13 cellular contexts compared by ENCODE assay signal in genomic region chr4:142696334-142697122, GRCh38.
DNase-seq lines count a peak whose midpoint lies in the region; ATAC-seq lines count a peak whose summit lies in the region.
"Had no signal": no experiment of that assay in that cellular context is flagged by ENCODE, and none has a peak within 500 bp of the region (broad histone marks: within the 10 kb centered on the region; RNA-seq: fewer than 3 reads in every experiment).

No MANE protein-coding gene starts in this region.

- CTCF ChIA-PET in activated naive CD4-positive, alpha-beta T cell treated with anti-CD3 and anti-CD28 coated beads, Interleukin-2, amount 10 ng/mL, durations not matched to agents 7 days and 5 days (lab: Charles Lee), result no interaction called here

- H3K9me3 Mint-ChIP-seq in activated naive CD4-positive, alpha-beta T cell treated with anti-CD3 and anti-CD28 coated beads, Interleukin-2, amount 10 ng/mL, durations not matched to agents 7 days and 5 days, result peaks cover 7% of the 10 kb centered on the region
- H3K9me3 Mint-ChIP-seq: dendritic cell treated with granulocyte-macrophage colony-stimulating factor and Interleukin-4, amounts not matched to agents 40 ng/mL and 50 ng/mL, for 4 days; GM23338 had no signal

- H3K36me3 Mint-ChIP-seq in activated naive CD4-positive, alpha-beta T cell treated with anti-CD3 and anti-CD28 coated beads, Interleukin-2, amount 10 ng/mL, durations not matched to agents 7 days and 5 days, result peaks cover 24% of the 10 kb centered on the region

- intact Hi-C loops in sciatic nerve (cut with DNase I), result no loop called here

- peak overlapping the region; percentile 94 for H3K27ac Mint-ChIP-seq in activated naive CD4-positive, alpha-beta T cell treated with anti-CD3 and anti-CD28 coated beads, Interleukin-2, amount 10 ng/mL, durations not matched to agents 7 days and 5 days
- H3K27ac Mint-ChIP-seq: dendritic cell treated with granulocyte-macrophage colony-stimulating factor and Interleukin-4, amounts not matched to agents 40 ng/mL and 50 ng/mL, for 4 days; GM23338 had no signal

- no peak for DNase-seq in activated CD4-positive, CD25-positive, alpha-beta regulatory T cell treated with anti-CD3 and anti-CD28 coated beads, Interleukin-2, amount 50 U/mL, for 72 hours
- DNase-seq in Kasumi-1 (lab: John Stamatoyannopoulos, UW) (peak; percentile 26 to 35), sciatic nerve (ENCODE audit: low spot score) (no peak), medulla oblongata (ENCODE audit: extremely low spot score) (no peak)
- DNase-seq in activated naive CD4-positive, alpha-beta T cell treated with anti-CD3 and anti-CD28 coated beads, Interleukin-2, amount 10 ng/mL, durations not matched to agents 7 days and 5 days, result peak; percentile 54
- no peak for DNase-seq in stimulated activated CD4-positive, alpha-beta T cell treated with anti-CD3 and anti-CD28 coated beads, Interleukin-2, amount 100 ng/mL, for 24 hours
- DNase-seq: DMS79 treated with DMSO at 0.1 percent for 48 hours, mesendoderm, MG63 had no signal

- peak; percentile 21 to 39 for ATAC-seq in activated CD4-positive, CD25-positive, alpha-beta regulatory T cell treated with anti-CD3 and anti-CD28 coated beads, Interleukin-2, amount 50 U/mL, for 24 hours
- ATAC-seq in sciatic nerve, result peak; percentile 20
- ATAC-seq in GM18907 (IDR thresholded peaks at IDR 0.05; ENCODE audit: unreplicated experiment), result no peak
- ATAC-seq: GM23338 had no signal

- peak overlapping the region; percentile 16 for H3K4me3 Mint-ChIP-seq in activated naive CD4-positive, alpha-beta T cell treated with anti-CD3 and anti-CD28 coated beads, Interleukin-2, amount 10 ng/mL, durations not matched to agents 7 days and 5 days
- H3K4me3 Mint-ChIP-seq: dendritic cell treated with granulocyte-macrophage colony-stimulating factor and Interleukin-4, amounts not matched to agents 40 ng/mL and 50 ng/mL, for 4 days; GM23338 had no signal

- H3K4me1 Mint-ChIP-seq in activated naive CD4-positive, alpha-beta T cell treated with anti-CD3 and anti-CD28 coated beads, Interleukin-2, amount 10 ng/mL, durations not matched to agents 7 days and 5 days, result peaks cover 71% of the 10 kb centered on the region
- H3K4me1 Mint-ChIP-seq: GM23338 had no signal

- no peaks in the 10 kb centered on the region for H3K27me3 Mint-ChIP-seq in activated naive CD4-positive, alpha-beta T cell treated with anti-CD3 and anti-CD28 coated beads, Interleukin-2, amount 10 ng/mL, durations not matched to agents 7 days and 5 days
- H3K27me3 Mint-ChIP-seq: dendritic cell treated with granulocyte-macrophage colony-stimulating factor and Interleukin-4, amounts not matched to agents 40 ng/mL and 50 ng/mL, for 4 days had no signal

Comparison
In these comparisons a context has a peak if more than half of its experiments do, and no peak if none do; other contexts are left out.
1. DNase-seq: peak in Kasumi-1 (2 of 2) and activated naive CD4-positive, alpha-beta T cell treated with anti-CD3 and anti-CD28 coated beads, Interleukin-2, amount 10 ng/mL, durations not matched to agents 7 days and 5 days (single experiment); none in activated CD4-positive, CD25-positive, alpha-beta regulatory T cell treated with anti-CD3 and anti-CD28 coated beads, Interleukin-2, amount 50 U/mL, for 72 hours (single experiment), sciatic nerve (single experiment), medulla oblongata (single experiment) and stimulated activated CD4-positive, alpha-beta T cell treated with anti-CD3 and anti-CD28 coated beads, Interleukin-2, amount 100 ng/mL, for 24 hours (0 of 2).